ENCODE assay signal across 11 cellular contexts in genomic region chr3:133444071-133444774, GRCh38. TPM values are rescaled to one million over a fixed set of nuclear protein-coding genes. Genes with fewer than 3 reads are reported as not detected.
DNase-seq lines count a peak whose midpoint lies in the region; ATAC-seq, FAIRE-seq and TF ChIP-seq lines count a peak whose summit lies in the region.
"Had no signal": no experiment of that assay in that cellular context is flagged by ENCODE, and none has a peak within 500 bp of the region (broad histone marks: within the 10 kb centered on the region; RNA-seq: fewer than 3 reads in every experiment).

No MANE protein-coding gene starts in this region.

- H3K4me3 Mint-ChIP-seq in activated CD4-positive, alpha-beta T cell treated with anti-CD3 and anti-CD28 coated beads for 36 hours: no peak overlapping the region
- H3K4me3 Mint-ChIP-seq in activated CD4-positive, alpha-beta memory T cell treated with anti-CD3 and anti-CD28 coated beads, Interleukin-2, amount 10 ng/mL, durations not matched to agents 7 days and 5 days: no peak overlapping the region

- no peak for DNase-seq in activated CD4-positive, alpha-beta T cell treated with anti-CD3 and anti-CD28 coated beads for 36 hours
- no peak for DNase-seq in activated CD4-positive, alpha-beta T cell treated with anti-CD3 and anti-CD28 coated beads for 48 hours
- DNase-seq in NCI-H1694 treated with DMSO at 0.1 percent for 48 hours (lab: John Stamatoyannopoulos, UW) (peak; percentile 56), brain microvascular endothelial cell (peak; percentile 11), small intestine (peak; percentile 22), cortex of kidney (lab: John Stamatoyannopoulos, UW) (no peak)
- no peak for DNase-seq in activated CD4-positive, alpha-beta memory T cell treated with anti-CD3 and anti-CD28 coated beads, Interleukin-2, amount 10 ng/mL, durations not matched to agents 7 days and 5 days
- DNase-seq: stimulated activated CD4-positive, alpha-beta T cell treated with anti-CD3 and anti-CD28 coated beads, Interleukin-2, amount 100 ng/mL, for 24 hours had no signal

- no peaks in the 10 kb centered on the region for H3K4me1 ChIP-seq in small intestine (ENCODE audit: control insufficient read depth in 2 of 2, insufficient read depth in 1 of 2, low read depth in 1 of 2, low read length in 1 of 2)

- 47 to 60% (median 57%) methylated on average over 7 of the region's 7 CpGs for WGBS in small intestine, 3 donors

- H3K27me3 Mint-ChIP-seq in activated CD4-positive, alpha-beta T cell treated with anti-CD3 and anti-CD28 coated beads for 36 hours: no peaks in the 10 kb centered on the region
- no peaks in the 10 kb centered on the region for H3K27me3 Mint-ChIP-seq in activated CD4-positive, alpha-beta memory T cell treated with anti-CD3 and anti-CD28 coated beads, Interleukin-2, amount 10 ng/mL, durations not matched to agents 7 days and 5 days

- peak; percentile 31 for ATAC-seq in activated CD4-positive, alpha-beta T cell treated with anti-CD3 and anti-CD28 coated beads for 36 hours
- no peak for ATAC-seq in GM21367 (IDR thresholded peaks at IDR 0.05; ENCODE audit: unreplicated experiment)

- no peak overlapping the region for H3K27ac ChIP-seq in brain microvascular endothelial cell
- H3K27ac ChIP-seq in small intestine (ENCODE audit: low read depth in 1 of 2, low read length in 1 of 2): no peak overlapping the region
- H3K27ac ChIP-seq: coronary artery had no signal

- H3K27me3 ChIP-seq in brain microvascular endothelial cell (replicated peaks) (no peaks in the 10 kb centered on the region), small intestine (ENCODE audit: control insufficient read depth in 2 of 2, insufficient read depth in 2 of 2, low read length in 2 of 2) (no peaks in the 10 kb centered on the region)

- no peak for FAIRE-seq in small intestine (lab: Jason Lieb, UNC)

- CTCF ChIA-PET in activated CD4-positive, alpha-beta T cell treated with anti-CD3 and anti-CD28 coated beads for 36 hours (lab: Charles Lee): interaction anchor here (0.7 kb wide), 1 partner anchor 331 kb away, joined by 3 read pairs; no protein-coding TSS in a partner anchor
- CTCF ChIA-PET in activated CD4-positive, alpha-beta memory T cell treated with anti-CD3 and anti-CD28 coated beads, Interleukin-2, amount 10 ng/mL, durations not matched to agents 7 days and 5 days (lab: Charles Lee): interaction anchor here (0.7 kb wide), 1 partner anchor 18 kb away, joined by 3 read pairs; no protein-coding TSS in a partner anchor

- TF ChIP-seq CTCF in brain microvascular endothelial cell (IDR thresholded peaks at IDR 0.05; ENCODE audit: low read depth, low read length, missing control alignments): no peak

- H3K36me3 ChIP-seq in brain microvascular endothelial cell (replicated peaks) (no peaks in the 10 kb centered on the region), small intestine (ENCODE audit: control insufficient read depth in 2 of 2, insufficient read depth in 2 of 2, low read length in 2 of 2) (no peaks in the 10 kb centered on the region)

- H3K4me1 Mint-ChIP-seq in activated CD4-positive, alpha-beta T cell treated with anti-CD3 and anti-CD28 coated beads for 36 hours: peaks cover 53% of the 10 kb centered on the region
- H3K4me1 Mint-ChIP-seq in activated CD4-positive, alpha-beta memory T cell treated with anti-CD3 and anti-CD28 coated beads, Interleukin-2, amount 10 ng/mL, durations not matched to agents 7 days and 5 days: peaks cover 51% of the 10 kb centered on the region

- no peaks in the 10 kb centered on the region for H3K9me3 ChIP-seq in small intestine (ENCODE audit: control insufficient read depth, low read depth)

- H3K4me3 ChIP-seq in brain microvascular endothelial cell (ENCODE audit: low read depth, low read length) (no peak overlapping the region), small intestine (ENCODE audit: low read depth in 1 of 2, low read length in 2 of 2) (no peak overlapping the region)
- H3K4me3 ChIP-seq: coronary artery had no signal

- H3K9me3 Mint-ChIP-seq in activated CD4-positive, alpha-beta T cell treated with anti-CD3 and anti-CD28 coated beads for 36 hours (ENCODE audit: low read depth): peaks cover 3% of the 10 kb centered on the region
- H3K9me3 Mint-ChIP-seq in activated CD4-positive, alpha-beta memory T cell treated with anti-CD3 and anti-CD28 coated beads, Interleukin-2, amount 10 ng/mL, durations not matched to agents 7 days and 5 days: peaks cover 2% of the 10 kb centered on the region

- POLR2A ChIA-PET in activated CD4-positive, alpha-beta T cell treated with anti-CD3 and anti-CD28 coated beads for 36 hours (lab: Charles Lee): interaction anchor here (0.6 to 0.7 kb wide), 2 partner anchors 46 to 130 kb away, joined by 3 to 5 read pairs; no protein-coding TSS in a partner anchor
- POLR2A ChIA-PET in activated CD4-positive, alpha-beta memory T cell treated with anti-CD3 and anti-CD28 coated beads, Interleukin-2, amount 10 ng/mL, durations not matched to agents 7 days and 5 days (lab: Charles Lee): interaction anchor here (0.7 to 3.7 kb wide), 4 partner anchors 9 to 218 kb away, joined by 3 to 44 read pairs (median 6); partner anchors contain the start of genes CDV3 and TOPBP1

- H3K27ac Mint-ChIP-seq in activated CD4-positive, alpha-beta T cell treated with anti-CD3 and anti-CD28 coated beads for 36 hours: peak overlapping the region; percentile 13
- H3K27ac Mint-ChIP-seq in activated CD4-positive, alpha-beta memory T cell treated with anti-CD3 and anti-CD28 coated beads, Interleukin-2, amount 10 ng/mL, durations not matched to agents 7 days and 5 days: no peak overlapping the region

- intact Hi-C loops in activated CD4-positive, alpha-beta T cell treated with anti-CD3 and anti-CD28 coated beads for 36 hours (cut with DNase I, micrococcal nuclease): loop anchor here (5.0 to 10.0 kb wide), 3 partner anchors 218 to 1043 kb away; partner anchors contain the start of genes TOPBP1 (in 2 of the 2), ANAPC13 (in 1 of the 2), CEP63 (in 1 of the 2) and SRPRB (in 1 of the 2)

- in situ Hi-C loops in brain microvascular endothelial cell (cut with HindIII; ENCODE audit: low pct_ligation_motif_present, low sequenced_read_pairs): no loop called here

- peaks cover 4% of the 10 kb centered on the region for H3K36me3 Mint-ChIP-seq in activated CD4-positive, alpha-beta T cell treated with anti-CD3 and anti-CD28 coated beads for 36 hours (ENCODE audit: low read depth)
- peaks cover 8% of the 10 kb centered on the region for H3K36me3 Mint-ChIP-seq in activated CD4-positive, alpha-beta memory T cell treated with anti-CD3 and anti-CD28 coated beads, Interleukin-2, amount 10 ng/mL, durations not matched to agents 7 days and 5 days (ENCODE audit: low read depth)

RNA-seq across cellular contexts. Expression of gene BFSP2, which starts 44.4 kb away (rescaled TPM):
- total RNA-seq in activated CD4-positive, alpha-beta T cell treated with anti-CD3 and anti-CD28 coated beads for 36 hours: under 1 TPM in 1 of 2 experiments, not detected in 1; 0.21 TPM
- 1 to 10 TPM in 1 of 3 donors, not detected in 2; 1.3 TPM for polyA plus RNA-seq in small intestine
- 1 to 10 TPM in 1 of 2 experiments, under 1 TPM in 1; 0.55 to 1.0 TPM for total RNA-seq in activated CD4-positive, alpha-beta memory T cell treated with anti-CD3 and anti-CD28 coated beads, Interleukin-2, amount 10 ng/mL, durations not matched to agents 7 days and 5 days
- polyA plus RNA-seq: BJ had no signal

Comparison
In these comparisons a context has a peak if more than half of its experiments do, and no peak if none do; other contexts are left out.
1. DNase-seq: peak in NCI-H1694 treated with DMSO at 0.1 percent for 48 hours (single experiment), brain microvascular endothelial cell (single experiment) and small intestine (single experiment); none in activated CD4-positive, alpha-beta T cell treated with anti-CD3 and anti-CD28 coated beads for 36 hours (single experiment), activated CD4-positive, alpha-beta T cell treated with anti-CD3 and anti-CD28 coated beads for 48 hours (single experiment), activated CD4-positive, alpha-beta memory T cell treated with anti-CD3 and anti-CD28 coated beads, Interleukin-2, amount 10 ng/mL, durations not matched to agents 7 days and 5 days (single experiment) and cortex of kidney (single experiment).